In the genomic region with DNA sequence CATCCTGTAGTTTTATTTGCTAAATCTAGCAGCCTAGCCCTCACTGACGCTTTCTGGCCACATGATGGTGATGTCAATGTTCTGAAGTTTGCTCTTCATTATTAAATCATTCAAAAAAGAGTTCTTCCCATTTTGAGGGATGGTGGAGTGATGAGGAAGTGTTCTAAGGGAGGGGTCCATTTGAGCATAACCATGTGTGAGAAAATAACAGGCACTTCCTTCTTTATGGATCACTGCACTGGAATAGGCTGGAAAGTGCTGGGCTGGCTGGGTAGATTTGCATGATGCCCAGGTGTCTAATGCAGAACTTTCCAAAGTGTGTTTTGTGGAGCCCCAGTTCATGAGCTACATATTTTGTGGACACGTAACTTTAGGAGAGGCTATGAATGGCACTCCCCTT, we compare ENCODE assay signal across 17 cellular contexts.
DNase-seq lines count a peak whose midpoint lies in the region; ATAC-seq and TF ChIP-seq lines count a peak whose summit lies in the region.
"Had no signal": no experiment of that assay in that cellular context is flagged by ENCODE, and none has a peak within 500 bp of the region (broad histone marks: within the 10 kb centered on the region; RNA-seq: fewer than 3 reads in every experiment).

No MANE protein-coding gene starts in this region.

- intact Hi-C loops in naive thymus-derived CD4-positive, alpha-beta T cell (cut with micrococcal nuclease), result no loop called here
- intact Hi-C loops in ascending aorta (cut with DNase I), result no loop called here

- DNase-seq in T-helper 1 cell (no peak), ascending aorta (ENCODE audit: low spot score in 2 of 2) (no peak), retina (no peak)
- no peak for DNase-seq in naive thymus-derived CD4-positive, alpha-beta T cell
- DNase-seq: DND-41; NCI-H2171; nucleus accumbens; sigmoid colon; stimulated activated naive CD4-positive, alpha-beta T cell treated with Interleukin-2 at 50 U/mL for 16 hours had no signal

- H3K36me3 Mint-ChIP-seq in T-helper 1 cell treated with Interleukin-12 subunit alpha and Interleukin-12 subunit beta and Interleukin-4 antibody, amounts not matched to agents 30 μg/mL and 1 μg/mL, for 36 hours (ENCODE audit: low read depth), result peaks cover 5% of the 10 kb centered on the region
- no peaks in the 10 kb centered on the region for H3K36me3 Mint-ChIP-seq in activated T-helper 17 cell treated with anti-CD3 and anti-CD28 coated beads, Interleukin-2, amount 50 U/mL, for 72 hours (ENCODE audit: low read depth)
- H3K36me3 Mint-ChIP-seq in naive thymus-derived CD4-positive, alpha-beta T cell, result peaks cover 0 to 6% (median 0%) of the 10 kb centered on the region in 5 donors

- H3K36me3 ChIP-seq in naive thymus-derived CD4-positive, alpha-beta T cell (ENCODE audit: control insufficient read depth in 2 of 3, insufficient read depth in 3 of 3, low read length in 3 of 3), result no peaks in the 10 kb centered on the region
- no peaks in the 10 kb centered on the region for H3K36me3 ChIP-seq in ascending aorta
- H3K36me3 ChIP-seq: sigmoid colon, tibial nerve had no signal

- peak in 1 of 3 experiments; percentile 12 for TF ChIP-seq CTCF in ascending aorta (IDR thresholded peaks at IDR 0.05)

- H3K4me3 ChIP-seq in naive thymus-derived CD4-positive, alpha-beta T cell (ENCODE audit: low read length), result no peak overlapping the region
- no peak overlapping the region for H3K4me3 ChIP-seq in ascending aorta
- H3K4me3 ChIP-seq: A549, sigmoid colon, tibial nerve had no signal

- peak overlapping the region; percentile 21 for H3K27ac Mint-ChIP-seq in T-helper 1 cell treated with Interleukin-12 subunit alpha and Interleukin-12 subunit beta and Interleukin-4 antibody, amounts not matched to agents 30 μg/mL and 1 μg/mL, for 36 hours
- H3K27ac Mint-ChIP-seq in activated T-helper 17 cell treated with anti-CD3 and anti-CD28 coated beads, Interleukin-2, amount 50 U/mL, for 72 hours, result peak overlapping the region; percentile 98
- H3K27ac Mint-ChIP-seq in naive thymus-derived CD4-positive, alpha-beta T cell, result no peak overlapping the region
- H3K27ac Mint-ChIP-seq: WTC11 had no signal

- H3K27me3 ChIP-seq in naive thymus-derived CD4-positive, alpha-beta T cell (ENCODE audit: control insufficient read depth in 2 of 2, insufficient read depth in 2 of 2, low read length in 2 of 2), result no peaks in the 10 kb centered on the region
- no peaks in the 10 kb centered on the region for H3K27me3 ChIP-seq in ascending aorta
- H3K27me3 ChIP-seq: sigmoid colon, tibial nerve had no signal

- H3K4me3 Mint-ChIP-seq in T-helper 1 cell treated with Interleukin-12 subunit alpha and Interleukin-12 subunit beta and Interleukin-4 antibody, amounts not matched to agents 30 μg/mL and 1 μg/mL, for 36 hours, result no peak overlapping the region
- peak overlapping the region; percentile 9 for H3K4me3 Mint-ChIP-seq in activated T-helper 17 cell treated with anti-CD3 and anti-CD28 coated beads, Interleukin-2, amount 50 U/mL, for 72 hours
- no peak overlapping the region for H3K4me3 Mint-ChIP-seq in naive thymus-derived CD4-positive, alpha-beta T cell
- H3K4me3 Mint-ChIP-seq: WTC11 had no signal

- no peaks in the 10 kb centered on the region for H3K9me3 ChIP-seq in naive thymus-derived CD4-positive, alpha-beta T cell (ENCODE audit: control insufficient read depth in 2 of 3, low read length in 3 of 3)
- no peaks in the 10 kb centered on the region for H3K9me3 ChIP-seq in ascending aorta
- H3K9me3 ChIP-seq: A549, sigmoid colon, tibial nerve had no signal

- peaks cover 15% of the 10 kb centered on the region for H3K9me3 Mint-ChIP-seq in T-helper 1 cell treated with Interleukin-12 subunit alpha and Interleukin-12 subunit beta and Interleukin-4 antibody, amounts not matched to agents 30 μg/mL and 1 μg/mL, for 36 hours
- H3K9me3 Mint-ChIP-seq in activated T-helper 17 cell treated with anti-CD3 and anti-CD28 coated beads, Interleukin-2, amount 50 U/mL, for 72 hours, result no peaks in the 10 kb centered on the region
- H3K9me3 Mint-ChIP-seq in naive thymus-derived CD4-positive, alpha-beta T cell, result peaks cover 0 to 12% (median 0%) of the 10 kb centered on the region in 11 donors

- POLR2A ChIA-PET in naive thymus-derived CD4-positive, alpha-beta T cell (lab: Charles Lee), result no interaction called here

- CTCF ChIA-PET in naive thymus-derived CD4-positive, alpha-beta T cell (lab: Charles Lee), result no interaction called here

- no peak overlapping the region for H3K27ac ChIP-seq in naive thymus-derived CD4-positive, alpha-beta T cell (ENCODE audit: low read depth, low read length)
- H3K27ac ChIP-seq in ascending aorta, result no peak overlapping the region
- H3K27ac ChIP-seq: C4-2B, sigmoid colon, tibial nerve had no signal

- H3K4me1 Mint-ChIP-seq in T-helper 1 cell treated with Interleukin-12 subunit alpha and Interleukin-12 subunit beta and Interleukin-4 antibody, amounts not matched to agents 30 μg/mL and 1 μg/mL, for 36 hours (ENCODE audit: low read depth), result peaks cover 41% of the 10 kb centered on the region
- peaks cover 34% of the 10 kb centered on the region for H3K4me1 Mint-ChIP-seq in activated T-helper 17 cell treated with anti-CD3 and anti-CD28 coated beads, Interleukin-2, amount 50 U/mL, for 72 hours
- peaks cover 0 to 41% (median 0%) of the 10 kb centered on the region in 7 donors for H3K4me1 Mint-ChIP-seq in naive thymus-derived CD4-positive, alpha-beta T cell

- H3K4me1 ChIP-seq in naive thymus-derived CD4-positive, alpha-beta T cell (ENCODE audit: control insufficient read depth in 2 of 2, insufficient read depth in 2 of 2, low read length in 2 of 2), result no peaks in the 10 kb centered on the region
- no peaks in the 10 kb centered on the region for H3K4me1 ChIP-seq in ascending aorta
- H3K4me1 ChIP-seq: sigmoid colon, tibial nerve had no signal

- ATAC-seq in HG02642 (IDR thresholded peaks at IDR 0.05; ENCODE audit: poor library complexity, unreplicated experiment), result peak; percentile 6
- no peak for ATAC-seq in activated T-helper 17 cell treated with anti-CD3 and anti-CD28 coated beads, Interleukin-2, amount 50 U/mL, for 72 hours (replicated peaks)
- peak; percentile 57 for ATAC-seq in naive thymus-derived CD4-positive, alpha-beta T cell
- ATAC-seq in GM21825 (IDR thresholded peaks at IDR 0.05; ENCODE audit: unreplicated experiment), result no peak

- H3K27me3 Mint-ChIP-seq in T-helper 1 cell treated with Interleukin-12 subunit alpha and Interleukin-12 subunit beta and Interleukin-4 antibody, amounts not matched to agents 30 μg/mL and 1 μg/mL, for 36 hours (ENCODE audit: low read depth), result no peaks in the 10 kb centered on the region
- H3K27me3 Mint-ChIP-seq in activated T-helper 17 cell treated with anti-CD3 and anti-CD28 coated beads, Interleukin-2, amount 50 U/mL, for 72 hours, result peaks cover 4% of the 10 kb centered on the region
- H3K27me3 Mint-ChIP-seq in naive thymus-derived CD4-positive, alpha-beta T cell, result peaks cover 0 to 4% (median 0%) of the 10 kb centered on the region in 5 donors

Comparison
In these comparisons a context has a peak if more than half of its experiments do, and no peak if none do; other contexts are left out.
1. H3K27ac Mint-ChIP-seq: peak in T-helper 1 cell treated with Interleukin-12 subunit alpha and Interleukin-12 subunit beta and Interleukin-4 antibody, amounts not matched to agents 30 μg/mL and 1 μg/mL, for 36 hours (single experiment) and activated T-helper 17 cell treated with anti-CD3 and anti-CD28 coated beads, Interleukin-2, amount 50 U/mL, for 72 hours (single experiment); none in naive thymus-derived CD4-positive, alpha-beta T cell (0 of 9).
2. ATAC-seq: peak in HG02642 (single experiment) and naive thymus-derived CD4-positive, alpha-beta T cell (single experiment); none in activated T-helper 17 cell treated with anti-CD3 and anti-CD28 coated beads, Interleukin-2, amount 50 U/mL, for 72 hours (single experiment) and GM21825 (single experiment).